8 cellular contexts compared by ENCODE assay signal in genomic region chr7:120272896-120273475, GRCh38. TPM values are rescaled to one million over a fixed set of nuclear protein-coding genes. Genes with fewer than 3 reads are reported as not detected.
DNase-seq lines count a peak whose midpoint lies in the region; ATAC-seq, FAIRE-seq and TF ChIP-seq lines count a peak whose summit lies in the region.

Gene KCND2 (plus strand): TSS chr7:120273175.

- no peak within 1 kb of the TSS for H4K5ac ChIP-seq in IMR-90 (ENCODE audit: low read depth, low read length)

- no peak for FAIRE-seq in K562 (lab: Jason Lieb, UNC)

- H3K79me1 ChIP-seq in IMR-90 (ENCODE audit: low read depth in 1 of 2, low read length in 2 of 2), result no peaks in the 10 kb centered on the region

- TF ChIP-seq CTCF in GM10266 (IDR thresholded peaks at IDR 0.05; ENCODE audit: control insufficient read depth, insufficient read depth, low read depth, missing control alignments) (no peak), IMR-90 (conservative IDR thresholded peaks at IDR 0.05; ENCODE audit: low read depth, low read length) (no peak), K562 (IDR thresholded peaks at IDR 0.05 in 2 of 3, conservative IDR thresholded peaks at IDR 0.05 in 1 of 3; ENCODE audit: insufficient read depth in 2 of 3, low read depth in 1 of 3, low read length in 3 of 3) (no peak), kidney epithelial cell (IDR thresholded peaks at IDR 0.05; ENCODE audit: insufficient read depth, low read length, poor library complexity, severe bottlenecking) (no peak)

- no peak within 1 kb of the TSS for H4K8ac ChIP-seq in IMR-90 (ENCODE audit: low read depth in 2 of 2, low read length in 2 of 2)

- H3K9me3 ChIP-seq in IMR-90 (ENCODE audit: control insufficient read depth, insufficient read depth, low read length) (no peaks in the 10 kb centered on the region), K562 (replicated peaks; ENCODE audit: control insufficient read depth, insufficient read depth, low read depth, low read length) (no peaks in the 10 kb centered on the region)

- H3K4ac ChIP-seq in IMR-90 (ENCODE audit: low read depth, low read length), result no peak within 1 kb of the TSS

- no peak for TF ChIP-seq EP300 in K562 (IDR thresholded peaks at IDR 0.05; ENCODE audit: low read length)

- in situ Hi-C loops in IMR-90 (cut with MboI; ENCODE audit: low sequenced_read_pairs) (loop anchor here (10.0 kb wide), 1 partner anchor 998 kb away; no protein-coding TSS in a partner anchor), K562 (cut with MboI) (no loop called here)

- intact Hi-C loops in IMR-90 (cut with micrococcal nuclease), result loop anchor here (1.0 to 10.0 kb wide), 6 partner anchors 220 to 1003 kb away; no protein-coding TSS in a partner anchor
- intact Hi-C loops in K562 (cut with micrococcal nuclease), result loop anchor here (1.0 to 10.0 kb wide), 4 partner anchors 284 to 1003 kb away; no protein-coding TSS in a partner anchor

- no peak within 1 kb of the TSS for H2BK5ac ChIP-seq in IMR-90 (ENCODE audit: low read depth, low read length, poor library complexity, severe bottlenecking)

- POLR2A ChIA-PET in IMR-90 (lab: Charles Lee; ENCODE audit: unreplicated experiment) (no interaction called here), K562 (lab: Yijun Ruan, JAX) (no interaction called here)

- H3K4me2 ChIP-seq in IMR-90 (ENCODE audit: low read depth, low read length), result peak within 1 kb of the TSS; percentile 99
- H3K4me2 ChIP-seq in K562 (ENCODE audit: insufficient read depth, low read length), result no peak within 1 kb of the TSS

- H3K9me1 ChIP-seq in IMR-90 (ENCODE audit: insufficient read depth, low read length), result no peaks in the 10 kb centered on the region
- no peaks in the 10 kb centered on the region for H3K9me1 ChIP-seq in K562 (ENCODE audit: control insufficient read depth, insufficient read depth, low read length)

- H2BK15ac ChIP-seq in IMR-90 (ENCODE audit: low read depth, low read length), result no peak within 1 kb of the TSS

- 0% methylated on average over 15 of the region's 59 CpGs; no CpG with 5 or more reads in 1 of the 2 experiments for whole genome bisulfite sequencing in IMR-90 (ENCODE audit: extremely low coverage in 2 of 2, insufficient read length in 1 of 2), 2 experiments
- 8% methylated on average over 34 of the region's 59 CpGs for WGBS in K562 (ENCODE audit: insufficient coverage, low coverage, missing lambda C conversion rate)

- no peaks in the 10 kb centered on the region for H3K36me3 ChIP-seq in IMR-90 (ENCODE audit: control insufficient read depth, insufficient read depth, low read length)
- no peaks in the 10 kb centered on the region for H3K36me3 ChIP-seq in K562 (ENCODE audit: control insufficient read depth, insufficient read depth, low read length)
- no peaks in the 10 kb centered on the region for H3K36me3 ChIP-seq in kidney epithelial cell (ENCODE audit: control insufficient read depth, insufficient read depth, low read length)

- H2AK5ac ChIP-seq in IMR-90 (ENCODE audit: low read depth, low read length), result no peak within 1 kb of the TSS

- ATAC-seq in GM21529 (IDR thresholded peaks at IDR 0.05; ENCODE audit: unreplicated experiment) (peak; percentile 37), IMR-90 (ENCODE audit: low read depth) (peak; percentile 60), K562 (no peak)

- CTCF ChIA-PET in IMR-90 (lab: Yijun Ruan, JAX) (interaction anchor here (0.6 to 1.8 kb wide), 5 partner anchors 45 to 1001 kb away, joined by 3 to 7 read pairs (median 3); no protein-coding TSS in a partner anchor), K562 (lab: Yijun Ruan, JAX; ENCODE audit: low intra/inter-chr PET ratio) (interaction anchor here (1.6 kb wide), 1 partner anchor 1003 kb away, joined by 6 read pairs; no protein-coding TSS in a partner anchor)

- dilution Hi-C loops in IMR-90 (cut with HindIII; ENCODE audit: low sequenced_read_pairs, unreplicated experiment), result no loop called here

- peaks cover 17% of the 10 kb centered on the region for H3K27me3 ChIP-seq in IMR-90 (ENCODE audit: control insufficient read depth, insufficient read depth, low read length)
- peaks cover 8 to 13% of the 10 kb centered on the region in 2 experiments; a peak in 3 of 5 replicates for H3K27me3 ChIP-seq in K562 (ENCODE audit: control insufficient read depth in 2 of 2, insufficient read depth in 2 of 2, low read length in 2 of 2)
- H3K27me3 ChIP-seq in kidney epithelial cell (ENCODE audit: control insufficient read depth, insufficient read depth, low read length), result peaks cover 24% of the 10 kb centered on the region

- BruUV-seq in IMR-90 (replicated peaks; lab: Mats Ljungman, UMichigan), result no TSS peak
- BruUV-seq in K562 (replicated peaks; lab: Mats Ljungman, UMichigan), result no TSS peak

- H3K23ac ChIP-seq in IMR-90 (ENCODE audit: low read depth, low read length), result no peak within 1 kb of the TSS; the same call in 1 of the 2 replicates

- H3K9ac ChIP-seq in IMR-90 (ENCODE audit: low read depth, low read length) (peak within 1 kb of the TSS; percentile 12; the same call in 1 of the 2 replicates), K562 (ENCODE audit: insufficient read depth in 1 of 2, low read depth in 2 of 2, low read length in 2 of 2) (no peak within 1 kb of the TSS)

- H3K18ac ChIP-seq in IMR-90 (ENCODE audit: low read depth, low read length), result no peak within 1 kb of the TSS

- H2BK20ac ChIP-seq in IMR-90 (ENCODE audit: low read depth, low read length), result no peak within 1 kb of the TSS

- H3K4me3 ChIP-seq in IMR-90 (ENCODE audit: insufficient read depth, low read depth, low read length), result peak within 1 kb of the TSS; percentile 64
- H3K4me3 ChIP-seq in K562, result no peak within 1 kb of the TSS
- peak within 1 kb of the TSS; percentile 52 for H3K4me3 ChIP-seq in kidney epithelial cell (ENCODE audit: low read depth, low read length)

- H3K14ac ChIP-seq in IMR-90 (replicated peaks; ENCODE audit: low read depth, low read length), result no peak within 1 kb of the TSS

- H3K79me2 ChIP-seq in K562 (ENCODE audit: control insufficient read depth, insufficient read depth, low read length), result no peaks in the 10 kb centered on the region

- H3K4me1 ChIP-seq in IMR-90 (ENCODE audit: control insufficient read depth, insufficient read depth, low read length) (no peaks in the 10 kb centered on the region), K562 (replicated peaks in 1 of 2; ENCODE audit: control insufficient read depth in 2 of 2, insufficient read depth in 2 of 2, low read length in 2 of 2) (peaks cover 0 to 12% of the 10 kb centered on the region in 2 experiments; a peak in 2 of 5 replicates)

- H3K27ac ChIP-seq in IMR-90 (ENCODE audit: insufficient read depth, low read length) (no peak within 1 kb of the TSS), K562 (ENCODE audit: extremely low read depth, low read depth, low read length) (no peak within 1 kb of the TSS), temporal lobe (ENCODE audit: low read depth, low read length) (peak within 1 kb of the TSS; percentile 9)

- TF ChIP-seq POLR2A in IMR-90 (IDR thresholded peaks at IDR 0.05; ENCODE audit: low read depth, low read length) (no peak), K562 (conservative IDR thresholded peaks at IDR 0.05) (no peak)

- peak within 1 kb of the TSS; percentile 86 for H2AFZ ChIP-seq in IMR-90 (replicated peaks; ENCODE audit: low read length, poor library complexity)
- peak within 1 kb of the TSS; percentile 41; the same call in 1 of the 2 replicates for H2AFZ ChIP-seq in K562 (ENCODE audit: low read depth, low read length)

- peak; percentile 51 for DNase-seq in GM10266 (ENCODE audit: extremely low spot score)
- no peak for DNase-seq in IMR-90
- DNase-seq in K562 (ENCODE audit: extremely low read depth in 1 of 4, low spot score in 3 of 4), result no peak
- no peak for DNase-seq in kidney epithelial cell (ENCODE audit: low read depth)
- no peak for DNase-seq in EL
- no peak for DNase-seq in stimulated activated CD4-positive, alpha-beta T cell treated with anti-CD3 and anti-CD28 coated beads, Interleukin-4, amount 100 ng/mL, for 24 hours

- H2AK9ac ChIP-seq in IMR-90 (replicated peaks; ENCODE audit: low read depth, low read length, poor library complexity), result no peak within 1 kb of the TSS

- H2BK120ac ChIP-seq in IMR-90 (ENCODE audit: low read depth, low read length), result no peak within 1 kb of the TSS

- H3K56ac ChIP-seq in IMR-90 (ENCODE audit: extremely low read depth, insufficient read depth, low read length), result no peak within 1 kb of the TSS

- no peak within 1 kb of the TSS for H4K91ac ChIP-seq in IMR-90 (ENCODE audit: insufficient read depth, low read depth, low read length)

- H4K20me1 ChIP-seq in IMR-90 (ENCODE audit: insufficient read depth, low read length), result no peaks in the 10 kb centered on the region
- H4K20me1 ChIP-seq in K562 (replicated peaks; ENCODE audit: control insufficient read depth, insufficient read depth, low read length), result no peaks in the 10 kb centered on the region

- TF ChIP-seq RAD21 in IMR-90 (IDR thresholded peaks at IDR 0.05; ENCODE audit: low read length), result no peak
- no peak for TF ChIP-seq RAD21 in K562 (CRISPR knock-in tag; conservative IDR thresholded peaks at IDR 0.05 in 1 of 2, IDR thresholded peaks at IDR 0.05 in 1 of 2)

TF ChIP-seq in IMR-90, 13 proteins besides CTCF, POLR2A, EP300 and RAD21 (continues in another document):
- TF ChIP-seq MAZ (IDR thresholded peaks at IDR 0.05; ENCODE audit: borderline replicate concordance, low read depth, low read length), result no peak

TF ChIP-seq in K562, 482 proteins besides CTCF, POLR2A, EP300 and RAD21 (continues in another document):
- no peak for TF ChIP-seq CBFB (CRISPR knock-in tag; IDR thresholded peaks at IDR 0.05)

RNA-seq across cellular contexts. Expression of gene KCND2, which starts in this region (rescaled TPM):
- total RNA-seq in IMR-90 (2012; rRNA removed) (under 0.01 TPM in 2 replicates), K562 (2014; rRNA removed) (not detected in 2 replicates), K562 (2014; rRNA removed; fragmentation: Illumina TruSeq; extraction: Trizol) (not detected in 2 replicates), K562 (2015; rRNA removed; fragmentation: Illumina TruSeq; extraction: Trizol) (not detected in 2 replicates), K562 (2021) (not detected in 2 replicates), kidney epithelial cell (0.27 and 0.29 TPM in 2 replicates), temporal lobe (38.6 TPM)
- polyA plus RNA-seq in IMR-90 (2012; rRNA removed) (not detected in 2 replicates), K562 (2011; rRNA removed) (not detected in 2 replicates), K562 (2014; fragmentation: Illumina TruSeq; extraction: Trizol) (0.12 TPM in 1 of 2 replicates, not detected in the other), K562 (2014; fragmentation: Nextera tagmentation; extraction: Ambion mirVana) (under 1 TPM in 1 of 2 experiments, not detected in 1; 0.03 TPM), K562 (2014; rRNA removed) (not detected in 2 replicates)
- not detected in 2 replicates for polyA plus RNA-seq in IMR-90 (2012; cell fraction: cytosol; rRNA removed)
- 0.02 TPM in 1 of 2 replicates, not detected in the other for polyA plus RNA-seq in IMR-90 (2012; cell fraction: nucleus; rRNA removed; ENCODE audit: low replicate concordance)
- not detected in 2 replicates for total RNA-seq in K562 (2011; cell fraction: chromatin; rRNA removed; ENCODE audit: low replicate concordance)
- not detected in 2 replicates for total RNA-seq in K562 (2011; cell fraction: nucleolus; rRNA removed)
- not detected in 2 replicates for total RNA-seq in K562 (2011; cell fraction: nucleoplasm; rRNA removed)
- polyA plus RNA-seq in K562 (2011; cell fraction: cytosol; rRNA removed), result not detected in 2 replicates
- polyA plus RNA-seq in K562 (2011; cell fraction: nucleus; rRNA removed), result 0.10 TPM in 1 of 2 replicates, not detected in the other
- polyA plus RNA-seq in K562 (2012), result not detected in 2 replicates
- not detected in 2 replicates for polyA minus RNA-seq in K562 (2011; rRNA and poly(A)+ RNA removed)
- not detected in 2 replicates for polyA minus RNA-seq in K562 (2011; cell fraction: cytosol; rRNA and poly(A)+ RNA removed)
- polyA minus RNA-seq in K562 (2011; cell fraction: nucleus; rRNA and poly(A)+ RNA removed), result not detected in 2 replicates

Comparison
In these comparisons a context has a peak if more than half of its experiments do, and no peak if none do; other contexts are left out.
1. RNA of gene KCND2 (total RNA-seq): 38.6 TPM in temporal lobe (single experiment); 0.27 to 0.29 TPM in kidney epithelial cell, under 0.01 TPM in IMR-90 and not detected in K562; every median in the first group is over 10 times any median in the second.
2. Peak in ATAC-seq, H3K4me3 ChIP-seq, H3K9ac ChIP-seq and H3K4me2 ChIP-seq in IMR-90; RNA of the gene not detected or under 1 TPM.